Comparison of ENCODE assay signal across 11 cellular contexts in the genomic region with DNA sequence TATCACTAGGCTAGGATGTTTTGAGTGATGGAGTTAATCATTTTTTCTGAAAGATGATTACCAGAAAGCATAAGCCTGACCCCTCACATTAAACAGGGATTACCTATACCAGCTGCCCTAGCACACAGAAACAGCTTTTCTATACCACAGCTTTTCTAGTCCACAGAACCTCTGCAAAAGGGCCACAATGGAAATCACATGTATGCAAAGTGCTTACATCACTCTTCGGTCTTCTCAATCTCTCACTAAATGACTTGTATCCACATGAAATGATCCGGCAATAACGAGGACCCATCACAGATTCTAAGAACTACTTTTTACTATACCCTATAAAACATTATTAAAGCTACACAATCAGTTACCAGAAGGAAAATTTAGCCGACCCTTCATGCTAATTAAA.
"Had no signal": no experiment of that assay in that cellular context is flagged by ENCODE, and none has a peak within 500 bp of the region (broad histone marks: within the 10 kb centered on the region; RNA-seq: fewer than 3 reads in every experiment).

No MANE protein-coding gene starts in this region.

- DNase-seq: activated CD4-positive, alpha-beta memory T cell treated with anti-CD3 and anti-CD28 coated beads, Interleukin-2, amount 10 ng/mL, durations not matched to agents 7 days and 5 days; pancreas; stimulated activated CD4-positive, alpha-beta T cell treated with anti-CD3 and anti-CD28 coated beads, Interleukin-2, amount 100 ng/mL, for 48 hours; stimulated activated naive CD8-positive, alpha-beta T cell treated with anti-CD3 and anti-CD28 coated beads, Interleukin-15, Interleukin-2, amounts not matched to agents 100 U/mL and 50 U/mL, for 24 hours; T1000; testis had no signal

- H3K4me3 ChIP-seq: pancreas had no signal

- H3K27me3 ChIP-seq: pancreas, testis had no signal

- H3K9me3 ChIP-seq: pancreas, testis had no signal

- H3K27me3 Mint-ChIP-seq: memory B cell had no signal

- FAIRE-seq: bronchial epithelial cell, endometrium, pancreas had no signal

- H3K27ac ChIP-seq: pancreas, testis had no signal

- H3K9me3 Mint-ChIP-seq: activated CD4-positive, alpha-beta memory T cell treated with anti-CD3 and anti-CD28 coated beads, Interleukin-2, amount 10 ng/mL, durations not matched to agents 7 days and 5 days; activated naive CD4-positive, alpha-beta T cell treated with anti-CD3 and anti-CD28 coated beads, Interleukin-2, amount 50 U/mL, for 72 hours; memory B cell had no signal

- ATAC-seq: activated naive CD4-positive, alpha-beta T cell treated with anti-CD3 and anti-CD28 coated beads, Interleukin-2, amount 50 U/mL, for 72 hours; esophagus mucosa; pancreas; stimulated activated naive CD8-positive, alpha-beta T cell treated with anti-CD3 and anti-CD28 coated beads, Interleukin-15, Interleukin-2, amounts not matched to agents 100 U/mL and 50 U/mL, for 24 hours had no signal

- H3K27ac Mint-ChIP-seq: activated CD4-positive, alpha-beta memory T cell treated with anti-CD3 and anti-CD28 coated beads, Interleukin-2, amount 10 ng/mL, durations not matched to agents 7 days and 5 days; memory B cell had no signal
